In the genomic region with DNA sequence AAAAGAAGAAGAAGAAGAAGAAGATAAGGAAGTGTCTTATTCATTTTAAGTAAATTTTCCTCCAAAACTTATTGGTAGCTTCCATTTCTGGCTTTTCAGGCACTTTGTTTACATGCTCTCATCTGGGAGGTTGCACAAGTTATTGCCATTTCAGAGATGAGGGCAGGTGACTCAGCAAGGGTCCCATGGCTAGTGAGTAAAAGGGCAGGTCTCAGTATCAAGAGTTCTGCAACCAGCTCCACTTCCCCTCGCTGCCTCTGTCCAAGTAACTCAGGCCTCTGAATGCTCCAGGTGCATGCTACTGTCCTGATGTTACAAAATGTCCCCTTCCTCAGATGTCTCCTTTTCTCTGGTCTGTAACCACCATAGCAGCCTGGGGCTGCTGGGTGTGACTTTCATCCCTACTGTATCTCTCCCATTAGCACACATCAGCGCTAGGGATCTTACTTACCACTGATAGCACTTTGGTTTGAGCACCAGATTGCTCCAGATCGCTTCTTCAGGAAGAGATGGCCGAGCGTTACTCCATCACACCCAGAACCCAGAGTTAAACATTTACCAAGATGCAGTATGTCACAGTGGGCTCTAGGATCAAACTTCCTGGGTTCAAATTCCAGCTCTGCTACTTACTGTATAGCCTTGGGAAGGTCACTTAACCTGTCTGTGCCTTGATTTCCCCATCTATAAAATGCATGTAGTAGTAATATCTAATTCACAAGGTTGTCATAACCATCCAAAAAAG, we compare ENCODE assay signal across 13 cellular contexts. TPM values are rescaled to one million over a fixed set of nuclear protein-coding genes. Genes with fewer than 3 reads are reported as not detected.
DNase-seq lines count a peak whose midpoint lies in the region; ATAC-seq and TF ChIP-seq lines count a peak whose summit lies in the region.
"Had no signal": no experiment of that assay in that cellular context is flagged by ENCODE, and none has a peak within 500 bp of the region (broad histone marks: within the 10 kb centered on the region; RNA-seq: fewer than 3 reads in every experiment).

No MANE protein-coding gene starts in this region.

- no peaks in the 10 kb centered on the region for H3K36me3 Mint-ChIP-seq in activated naive CD8-positive, alpha-beta T cell treated with anti-CD3 and anti-CD28 coated beads, Interleukin-2, amount 50 U/mL, for 24 hours (ENCODE audit: low read depth)
- H3K36me3 Mint-ChIP-seq: activated naive CD8-positive, alpha-beta T cell treated with anti-CD3 and anti-CD28 coated beads, Interleukin-2, amount 10 ng/mL, durations not matched to agents 7 days and 5 days had no signal

- TF ChIP-seq POLR2A in gastrocnemius medialis (IDR thresholded peaks at IDR 0.05) = no peak

- no peaks in the 10 kb centered on the region for H3K36me3 ChIP-seq in gastrocnemius medialis

- peaks cover 25% of the 10 kb centered on the region for H3K27me3 Mint-ChIP-seq in activated naive CD8-positive, alpha-beta T cell treated with anti-CD3 and anti-CD28 coated beads, Interleukin-2, amount 50 U/mL, for 24 hours

- H3K4me1 Mint-ChIP-seq in activated naive CD8-positive, alpha-beta T cell treated with anti-CD3 and anti-CD28 coated beads, Interleukin-2, amount 50 U/mL, for 24 hours = peaks cover 2% of the 10 kb centered on the region

- H3K4me3 ChIP-seq in gastrocnemius medialis = no peak overlapping the region
- H3K4me3 ChIP-seq: coronary artery had no signal

- H3K27ac Mint-ChIP-seq in activated naive CD8-positive, alpha-beta T cell treated with anti-CD3 and anti-CD28 coated beads, Interleukin-2, amount 50 U/mL, for 24 hours = no peak overlapping the region
- H3K27ac Mint-ChIP-seq: activated naive CD8-positive, alpha-beta T cell treated with anti-CD3 and anti-CD28 coated beads, Interleukin-2, amount 10 ng/mL, durations not matched to agents 7 days and 5 days had no signal

- H3K4me1 ChIP-seq in gastrocnemius medialis = no peaks in the 10 kb centered on the region

- DNase-seq in ACHN = peak; percentile 26
- peak; percentile 54 for DNase-seq in HT1080 (ENCODE audit: low read depth)
- peak; percentile 70 for DNase-seq in amniotic epithelial cell (ENCODE audit: low read depth)
- peak in 1 of 2 donors; percentile 9 for DNase-seq in left colon
- DNase-seq in gastrocnemius medialis = no peak
- DNase-seq in activated naive CD8-positive, alpha-beta T cell treated with anti-CD3 and anti-CD28 coated beads, Interleukin-2, amount 50 U/mL, for 24 hours = no peak
- DNase-seq in OCI-M2 (lab: John Stamatoyannopoulos, UW; ENCODE audit: unreplicated experiment) = no peak
- no peak for DNase-seq in NCI-H748 treated with DMSO at 0.1 percent for 48 hours (lab: John Stamatoyannopoulos, UW)
- DNase-seq: activated naive CD8-positive, alpha-beta T cell treated with anti-CD3 and anti-CD28 coated beads, Interleukin-2, amount 10 ng/mL, durations not matched to agents 7 days and 5 days; midbrain; NCI-H1105 had no signal

- H3K27me3 ChIP-seq in gastrocnemius medialis = peaks cover 11 to 21% (median 14%) of the 10 kb centered on the region in 3 donors

- H3K4me3 Mint-ChIP-seq in activated naive CD8-positive, alpha-beta T cell treated with anti-CD3 and anti-CD28 coated beads, Interleukin-2, amount 50 U/mL, for 24 hours = no peak overlapping the region
- H3K4me3 Mint-ChIP-seq: activated naive CD8-positive, alpha-beta T cell treated with anti-CD3 and anti-CD28 coated beads, Interleukin-2, amount 10 ng/mL, durations not matched to agents 7 days and 5 days had no signal

- peak; percentile 78 for ATAC-seq in left colon
- no peak for ATAC-seq in gastrocnemius medialis
- ATAC-seq in activated naive CD8-positive, alpha-beta T cell treated with anti-CD3 and anti-CD28 coated beads, Interleukin-2, amount 50 U/mL, for 24 hours = no peak
- ATAC-seq: activated CD4-positive, CD25-positive, alpha-beta regulatory T cell treated with anti-CD3 and anti-CD28 coated beads, Interleukin-2, amount 50 U/mL, for 24 hours had no signal

- in situ Hi-C loops in ACHN (cut with HindIII; ENCODE audit: low pct_ligation_motif_present, low pct_unique_long_range_greater_than_20kb, low sequenced_read_pairs) = no loop called here
- in situ Hi-C loops in gastrocnemius medialis (cut with MboI; ENCODE audit: low sequenced_read_pairs in 4 of 4) = no loop called here

- no peak overlapping the region for H3K27ac ChIP-seq in gastrocnemius medialis
- H3K27ac ChIP-seq: coronary artery had no signal

- intact Hi-C loops in left colon (cut with DNase I, micrococcal nuclease) = no loop called here
- intact Hi-C loops in gastrocnemius medialis (cut with DNase I; ENCODE audit: low total_unique reads) = no loop called here

- TF ChIP-seq CTCF in gastrocnemius medialis (IDR thresholded peaks at IDR 0.05 in 4 of 5, conservative IDR thresholded peaks at IDR 0.05 in 1 of 5) = no peak

- no peaks in the 10 kb centered on the region for H3K9me3 ChIP-seq in gastrocnemius medialis

- H3K9me3 Mint-ChIP-seq in activated naive CD8-positive, alpha-beta T cell treated with anti-CD3 and anti-CD28 coated beads, Interleukin-2, amount 50 U/mL, for 24 hours = no peaks in the 10 kb centered on the region
- H3K9me3 Mint-ChIP-seq: activated naive CD8-positive, alpha-beta T cell treated with anti-CD3 and anti-CD28 coated beads, Interleukin-2, amount 10 ng/mL, durations not matched to agents 7 days and 5 days had no signal

RNA-seq across cellular contexts. Expression of a gene that starts 57.4 kb away (rescaled TPM):
- total RNA-seq in HT1080 (2014; rRNA removed; shearing (Covaris generic)) = 21.3 and 36.6 TPM in 2 replicates
- polyA plus RNA-seq in HT1080 (2015; cell fraction: cytosol; rRNA removed) = 121 and 125 TPM in 2 replicates
- 118 and 119 TPM in 2 replicates for polyA plus RNA-seq in HT1080 (2015; cell fraction: nucleus; rRNA removed)
- 100 to 1,000 TPM; 151 to 168 TPM for total RNA-seq in left colon
- 10 to 100 TPM; 53.8 to 62.3 (median 57.4) TPM for total RNA-seq in gastrocnemius medialis

Comparison
In these comparisons a context has a peak if more than half of its experiments do, and no peak if none do; other contexts are left out.
1. DNase-seq: peak in ACHN (single experiment), HT1080 (single experiment) and amniotic epithelial cell (single experiment); none in gastrocnemius medialis (0 of 2), activated naive CD8-positive, alpha-beta T cell treated with anti-CD3 and anti-CD28 coated beads, Interleukin-2, amount 50 U/mL, for 24 hours (single experiment), OCI-M2 (single experiment) and NCI-H748 treated with DMSO at 0.1 percent for 48 hours (single experiment).